Comparison of ENCODE assay signal across 8 cellular contexts in the genomic region with DNA sequence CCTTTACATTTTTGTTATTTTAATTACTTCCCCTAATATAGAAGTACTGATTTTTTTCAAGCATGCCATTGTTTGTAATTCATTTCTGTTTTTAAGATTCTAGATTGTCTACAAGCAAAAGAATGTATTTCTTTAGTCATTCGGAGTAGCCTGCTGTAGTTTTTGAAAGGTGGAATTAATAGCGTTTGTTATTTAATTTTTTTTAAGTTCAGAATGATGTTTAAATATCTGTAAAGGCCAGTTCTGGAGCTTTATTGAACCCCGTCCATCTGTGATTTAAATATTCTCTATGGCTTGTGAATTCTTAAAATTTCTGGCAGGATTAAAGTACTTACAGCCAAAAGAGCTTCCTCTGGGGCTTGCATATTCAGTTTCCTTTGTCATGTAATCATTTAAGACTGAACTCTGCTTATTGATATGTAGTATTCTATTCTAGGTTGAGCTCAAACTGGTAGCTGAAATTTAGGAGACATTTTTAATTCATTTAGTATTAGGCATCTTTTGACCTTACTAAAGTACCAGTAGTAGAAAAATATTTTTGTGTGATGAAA. TPM values are rescaled to one million over a fixed set of nuclear protein-coding genes. Genes with fewer than 3 reads are reported as not detected.
DNase-seq lines count a peak whose midpoint lies in the region; ATAC-seq, FAIRE-seq and TF ChIP-seq lines count a peak whose summit lies in the region.

No MANE protein-coding gene starts in this region.

- peak; percentile 32 for FAIRE-seq in K562 (lab: Jason Lieb, UNC)

- POLR2A ChIA-PET in K562 (lab: Yijun Ruan, JAX) = interaction anchor here (0.6 to 6.6 kb wide), 13 partner anchors 7 to 210 kb away, joined by 3 to 44 read pairs (median 4); no protein-coding TSS in a partner anchor

- H3K9ac ChIP-seq in K562 (ENCODE audit: insufficient read depth in 1 of 2, low read depth in 2 of 2, low read length in 2 of 2) = peak overlapping the region in 1 of 2 experiments; percentile 92; a peak in 2 of 4 replicates

- H3K79me2 ChIP-seq in K562 (ENCODE audit: control insufficient read depth, insufficient read depth, low read length) = peaks cover 92% of the 10 kb centered on the region

- BruUV-seq in K562 (replicated peaks; lab: Mats Ljungman, UMichigan) = no TSS peak

- no peak for TF ChIP-seq EP300 in K562 (IDR thresholded peaks at IDR 0.05; ENCODE audit: low read length)

- H3K9me3 ChIP-seq in K562 (replicated peaks; ENCODE audit: control insufficient read depth, insufficient read depth, low read depth, low read length) = 0 out of 2 replicates have a peak, but pooled peaks cover 3% of the 10 kb centered on the region
- no peaks in the 10 kb centered on the region for H3K9me3 ChIP-seq in right lobe of liver
- no peaks in the 10 kb centered on the region for H3K9me3 ChIP-seq in upper lobe of right lung

- H3K27ac Mint-ChIP-seq in activated naive CD8-positive, alpha-beta T cell = peak overlapping the region; percentile 100
- H3K27ac Mint-ChIP-seq in activated naive CD8-positive, alpha-beta T cell treated with anti-CD3 and anti-CD28 coated beads for 36 hours = no peak overlapping the region

- ATAC-seq in K562 (no peak), right lobe of liver (no peak), upper lobe of right lung (no peak)

- TF ChIP-seq POLR2A in K562 (conservative IDR thresholded peaks at IDR 0.05) = no peak
- TF ChIP-seq POLR2A in right lobe of liver (IDR thresholded peaks at IDR 0.05) = no peak

- no peaks in the 10 kb centered on the region for H3K9me3 Mint-ChIP-seq in activated naive CD8-positive, alpha-beta T cell (ENCODE audit: low read depth)
- no peaks in the 10 kb centered on the region for H3K9me3 Mint-ChIP-seq in activated naive CD8-positive, alpha-beta T cell treated with anti-CD3 and anti-CD28 coated beads for 36 hours

- no peak overlapping the region for H2AFZ ChIP-seq in K562 (ENCODE audit: low read depth, low read length)

- 55% methylated on average over 3 of the region's 3 CpGs for WGBS in K562 (ENCODE audit: insufficient coverage, low coverage, missing lambda C conversion rate)
- 17% methylated on average over 3 of the region's 3 CpGs for WGBS in right lobe of liver (ENCODE audit: insufficient coverage, low coverage, low lambda C conversion rate, missing lambda C conversion rate)

- TF ChIP-seq RAD21 in K562 (CRISPR knock-in tag; conservative IDR thresholded peaks at IDR 0.05 in 1 of 2, IDR thresholded peaks at IDR 0.05 in 1 of 2) = no peak

- no peaks in the 10 kb centered on the region for H3K27me3 Mint-ChIP-seq in activated naive CD8-positive, alpha-beta T cell
- H3K27me3 Mint-ChIP-seq in activated naive CD8-positive, alpha-beta T cell treated with anti-CD3 and anti-CD28 coated beads for 36 hours = no peaks in the 10 kb centered on the region

- H3K27ac ChIP-seq in K562 (ENCODE audit: extremely low read depth, low read depth, low read length) = peak overlapping the region; percentile 24; the same call in 2 of the 3 replicates
- H3K27ac ChIP-seq in right lobe of liver = peak overlapping the region; percentile 99
- peak overlapping the region; percentile 99 for H3K27ac ChIP-seq in upper lobe of right lung

- TF ChIP-seq CTCF in K562 (IDR thresholded peaks at IDR 0.05 in 2 of 3, conservative IDR thresholded peaks at IDR 0.05 in 1 of 3; ENCODE audit: insufficient read depth in 2 of 3, low read depth in 1 of 3, low read length in 3 of 3) (no peak; a peak in 1 of 6 replicates), right lobe of liver (IDR thresholded peaks at IDR 0.05) (no peak), upper lobe of right lung (IDR thresholded peaks at IDR 0.05) (no peak)

- peak overlapping the region; percentile 99 for H3K4me2 ChIP-seq in K562 (ENCODE audit: insufficient read depth, low read length)

- CTCF ChIA-PET in K562 (lab: Yijun Ruan, JAX; ENCODE audit: low intra/inter-chr PET ratio) = interaction anchor here (0.7 to 3.2 kb wide), 7 partner anchors 14 to 522 kb away, joined by 3 to 42 read pairs (median 3); no protein-coding TSS in a partner anchor

- H3K36me3 Mint-ChIP-seq in activated naive CD8-positive, alpha-beta T cell = peaks cover 15% of the 10 kb centered on the region
- peaks cover 33% of the 10 kb centered on the region for H3K36me3 Mint-ChIP-seq in activated naive CD8-positive, alpha-beta T cell treated with anti-CD3 and anti-CD28 coated beads for 36 hours

- H3K27me3 ChIP-seq in K562 (ENCODE audit: control insufficient read depth in 2 of 2, insufficient read depth in 2 of 2, low read length in 2 of 2) (no peaks in the 10 kb centered on the region), right lobe of liver (no peaks in the 10 kb centered on the region), upper lobe of right lung (no peaks in the 10 kb centered on the region)

- H3K4me3 Mint-ChIP-seq in activated naive CD8-positive, alpha-beta T cell = peak overlapping the region; percentile 94
- H3K4me3 Mint-ChIP-seq in activated naive CD8-positive, alpha-beta T cell treated with anti-CD3 and anti-CD28 coated beads for 36 hours = no peak overlapping the region

- H3K9me1 ChIP-seq in K562 (ENCODE audit: control insufficient read depth, insufficient read depth, low read length) = no peaks in the 10 kb centered on the region

- in situ Hi-C loops in K562 (cut with MboI) = loop anchor here (10.0 kb wide), 1 partner anchor 520 kb away; no protein-coding TSS in a partner anchor

- H3K4me1 ChIP-seq in K562 (replicated peaks in 1 of 2; ENCODE audit: control insufficient read depth in 2 of 2, insufficient read depth in 2 of 2, low read length in 2 of 2) = peaks cover 2 to 20% of the 10 kb centered on the region in 2 experiments
- peaks cover 0 to 39% (median 11%) of the 10 kb centered on the region in 4 donors for H3K4me1 ChIP-seq in right lobe of liver
- peaks cover 57% of the 10 kb centered on the region for H3K4me1 ChIP-seq in upper lobe of right lung

- peaks cover 54% of the 10 kb centered on the region for H3K36me3 ChIP-seq in K562 (ENCODE audit: control insufficient read depth, insufficient read depth, low read length)
- peaks cover 0 to 11% (median 1%) of the 10 kb centered on the region in 4 donors for H3K36me3 ChIP-seq in right lobe of liver
- H3K36me3 ChIP-seq in upper lobe of right lung = peaks cover 34% of the 10 kb centered on the region

- H3K4me1 Mint-ChIP-seq in activated naive CD8-positive, alpha-beta T cell (ENCODE audit: low read depth) = peaks cover 61% of the 10 kb centered on the region
- H3K4me1 Mint-ChIP-seq in activated naive CD8-positive, alpha-beta T cell treated with anti-CD3 and anti-CD28 coated beads for 36 hours = peaks cover 52% of the 10 kb centered on the region

- intact Hi-C loops in K562 (cut with micrococcal nuclease) = no loop called here
- intact Hi-C loops in right lobe of liver (cut with DNase I) = loop anchor here (10.0 kb wide), 2 partner anchors 140 to 210 kb away; no protein-coding TSS in a partner anchor
- intact Hi-C loops in upper lobe of right lung (cut with DNase I) = no loop called here

- H4K20me1 ChIP-seq in K562 (replicated peaks; ENCODE audit: control insufficient read depth, insufficient read depth, low read length) = peaks cover 14% of the 10 kb centered on the region

- DNase-seq in activated naive CD8-positive, alpha-beta T cell treated with anti-CD3 and anti-CD28 coated beads for 36 hours = no peak
- DNase-seq in K562 (ENCODE audit: extremely low read depth in 1 of 4, low spot score in 3 of 4) (no peak), right lobe of liver (no peak), upper lobe of right lung (no peak), hypothalamus (lab: John Stamatoyannopoulos, UW) (no peak), NCI-H345 (lab: John Stamatoyannopoulos, UW) (no peak)
- no peak for DNase-seq in activated CD8-positive, alpha-beta memory T cell treated with anti-CD3 and anti-CD28 coated beads, Interleukin-2, amount 50 U/mL, for 48 hours

- H3K4me3 ChIP-seq in K562 = peak overlapping the region; percentile 87; the same call in 1 of the 2 replicates
- H3K4me3 ChIP-seq in right lobe of liver = peak overlapping the region in 1 of 3 donors; percentile 79
- H3K4me3 ChIP-seq in upper lobe of right lung = peak overlapping the region; percentile 79

TF ChIP-seq in K562, 482 proteins besides CTCF, POLR2A, EP300 and RAD21:
- no peak for TF ChIP-seq RAD51 (IDR thresholded peaks at IDR 0.05; ENCODE audit: borderline replicate concordance, low read depth)
- TF ChIP-seq BMI1 (IDR thresholded peaks at IDR 0.05; ENCODE audit: low read length) = 0 out of 2 replicates have a peak, but pooled peaks have one; percentile 12
- 0 out of 2 replicates have a peak, but pooled peaks have one; percentile 24 for TF ChIP-seq CAMTA2 (CRISPR knock-in tag; conservative IDR thresholded peaks at IDR 0.05)

RNA-seq across cellular contexts. Expression of gene TGIF1, which starts 5.2 kb away (rescaled TPM):
- total RNA-seq in activated naive CD8-positive, alpha-beta T cell treated with anti-CD3 and anti-CD28 coated beads for 36 hours = 10 to 100 TPM; 18.8 to 21.2 TPM
- 63.6 and 121 TPM in 2 replicates for total RNA-seq in K562 (2011; cell fraction: chromatin; rRNA removed; ENCODE audit: low replicate concordance)
- 64.2 and 69.3 TPM in 2 replicates for total RNA-seq in K562 (2011; cell fraction: nucleolus; rRNA removed)
- 73.3 and 83.1 TPM in 2 replicates for total RNA-seq in K562 (2011; cell fraction: nucleoplasm; rRNA removed)
- total RNA-seq in K562 (2014; rRNA removed) = 40.1 and 65.8 TPM in 2 replicates
- 49.2 and 54.5 TPM in 2 replicates for total RNA-seq in K562 (2014; rRNA removed; fragmentation: Illumina TruSeq; extraction: Trizol)
- total RNA-seq in K562 (2015; rRNA removed; fragmentation: Illumina TruSeq; extraction: Trizol) = 43.5 and 47.9 TPM in 2 replicates
- total RNA-seq in K562 (2021) = 44.6 and 49.3 TPM in 2 replicates
- polyA plus RNA-seq in K562 (2011; rRNA removed) = 55.5 and 56.3 TPM in 2 replicates
- polyA plus RNA-seq in K562 (2011; cell fraction: cytosol; rRNA removed) = 68.0 and 84.8 TPM in 2 replicates
- polyA plus RNA-seq in K562 (2011; cell fraction: nucleus; rRNA removed) = 110 and 144 TPM in 2 replicates
- polyA plus RNA-seq in K562 (2012) = 43.2 and 67.0 TPM in 2 replicates
- polyA plus RNA-seq in K562 (2014; fragmentation: Illumina TruSeq; extraction: Trizol) = 60.9 and 77.7 TPM in 2 replicates
- 10 to 100 TPM; 16.1 to 18.0 TPM for polyA plus RNA-seq in K562 (2014; fragmentation: Nextera tagmentation; extraction: Ambion mirVana)
- polyA plus RNA-seq in K562 (2014; rRNA removed) = 40.6 and 43.7 TPM in 2 replicates
- 62.8 and 65.0 TPM in 2 replicates for polyA minus RNA-seq in K562 (2011; rRNA and poly(A)+ RNA removed)
- polyA minus RNA-seq in K562 (2011; cell fraction: cytosol; rRNA and poly(A)+ RNA removed) = 20.3 and 31.7 TPM in 2 replicates
- polyA minus RNA-seq in K562 (2011; cell fraction: nucleus; rRNA and poly(A)+ RNA removed) = 54.0 and 105 TPM in 2 replicates
- total RNA-seq in right lobe of liver = 10 to 100 TPM; 11.3 to 41.4 (median 22.3) TPM
- total RNA-seq in upper lobe of right lung = 48.4 TPM

Comparison
In these comparisons a context has a peak if more than half of its experiments do, and no peak if none do; other contexts are left out.
1. H3K27ac ChIP-seq: peak in every context shown above with its lines; median percentile 99 in right lobe of liver; 99 in upper lobe of right lung; 24 in K562.
2. intact Hi-C loops: an anchor here in right lobe of liver (10.0 kb wide); none called in K562 and upper lobe of right lung.